15 cellular contexts compared by ENCODE assay signal in genomic region chr12:109870648-109871047, GRCh38. TPM values are rescaled to one million over a fixed set of nuclear protein-coding genes. Genes with fewer than 3 reads are reported as not detected.
DNase-seq lines count a peak whose midpoint lies in the region; ATAC-seq, FAIRE-seq and TF ChIP-seq lines count a peak whose summit lies in the region.
"Had no signal": no experiment of that assay in that cellular context is flagged by ENCODE, and none has a peak within 500 bp of the region (broad histone marks: within the 10 kb centered on the region; RNA-seq: fewer than 3 reads in every experiment).

No MANE protein-coding gene starts in this region.

- TF ChIP-seq CTCF in HEK293 (tag by site-specific recombination; IDR thresholded peaks at IDR 0.05) = no peak
- TF ChIP-seq CTCF in astrocyte (IDR thresholded peaks at IDR 0.05; ENCODE audit: insufficient read depth, low read depth, low read length) = no peak
- no peak for TF ChIP-seq CTCF in GM13976 (IDR thresholded peaks at IDR 0.05; ENCODE audit: borderline replicate concordance, control extremely low read depth, extremely low read depth, insufficient read depth, missing control alignments)

- H3K4me3 ChIP-seq in BLaER1 treated with 17β-estradiol and CSF1 and Interleukin-3, amounts not matched to agents 10 nM and 100 nM = no peak overlapping the region
- H3K4me3 ChIP-seq in HEK293 (ENCODE audit: low read depth, low read length) = no peak overlapping the region
- no peak overlapping the region for H3K4me3 ChIP-seq in astrocyte (ENCODE audit: insufficient read depth, low read depth, low read length)
- no peak overlapping the region for H3K4me3 ChIP-seq in right cardiac atrium (ENCODE audit: low read length)

- peak overlapping the region in 8 of 11 experiments; percentile 41 to 79 (median 66); a peak in 13 of 22 replicates for H3K4me2 ChIP-seq in BLaER1 treated with 17β-estradiol and CSF1 and Interleukin-3, amounts not matched to agents 10 nM and 100 nM
- H3K4me2 ChIP-seq in astrocyte (ENCODE audit: low read length) = no peak overlapping the region

- POLR2A ChIA-PET in HEK293 (lab: Yijun Ruan, JAX) = no interaction called here

- peak overlapping the region; percentile 75 for H3K27ac Mint-ChIP-seq in astrocyte (ENCODE audit: unreplicated experiment)
- no peak overlapping the region for H3K27ac Mint-ChIP-seq in activated CD8-positive, alpha-beta memory T cell treated with anti-CD3 and anti-CD28 coated beads, Interleukin-2, amount 10 ng/mL, durations not matched to agents 7 days and 5 days

- 67% methylated on average over 2 of the region's 2 CpGs for WGBS in right cardiac atrium

- intact Hi-C loops in right cardiac atrium (cut with DNase I) = loop anchor here in 2 of 4 donors (10.0 kb wide), 2 partner anchors 66 to 446 kb away; no protein-coding TSS in a partner anchor

- peaks cover 64% of the 10 kb centered on the region for H3K79me2 ChIP-seq in astrocyte (ENCODE audit: insufficient read depth, low read length)

- H3K4me1 ChIP-seq in BLaER1 treated with 17β-estradiol and CSF1 and Interleukin-3, amounts not matched to agents 10 nM and 100 nM = peaks cover 29 to 69% (median 45%) of the 10 kb centered on the region in 10 experiments
- H3K4me1 ChIP-seq in HEK293 (ENCODE audit: control insufficient read depth, insufficient read depth, low read length) (peaks cover 8% of the 10 kb centered on the region), astrocyte (ENCODE audit: insufficient read depth, low read length) (peaks cover 16% of the 10 kb centered on the region), right cardiac atrium (ENCODE audit: control insufficient read depth, insufficient read depth, low read length) (no peaks in the 10 kb centered on the region)

- no peaks in the 10 kb centered on the region for H3K27me3 ChIP-seq in BLaER1 treated with 17β-estradiol and CSF1 and Interleukin-3, amounts not matched to agents 10 nM and 100 nM
- H3K27me3 ChIP-seq in astrocyte (ENCODE audit: insufficient read depth, low read length) (no peaks in the 10 kb centered on the region), right cardiac atrium (ENCODE audit: control insufficient read depth, insufficient read depth) (no peaks in the 10 kb centered on the region)

- H3K4me3 Mint-ChIP-seq in astrocyte (ENCODE audit: unreplicated experiment) = no peak overlapping the region
- no peak overlapping the region for H3K4me3 Mint-ChIP-seq in activated CD8-positive, alpha-beta memory T cell treated with anti-CD3 and anti-CD28 coated beads, Interleukin-2, amount 10 ng/mL, durations not matched to agents 7 days and 5 days
- H3K4me3 Mint-ChIP-seq: CD8-positive, alpha-beta memory T cell; nephron had no signal

- no peaks in the 10 kb centered on the region for H3K9me3 Mint-ChIP-seq in astrocyte (ENCODE audit: unreplicated experiment)
- H3K9me3 Mint-ChIP-seq in activated CD8-positive, alpha-beta memory T cell treated with anti-CD3 and anti-CD28 coated beads, Interleukin-2, amount 10 ng/mL, durations not matched to agents 7 days and 5 days (ENCODE audit: low read depth) = no peaks in the 10 kb centered on the region
- H3K9me3 Mint-ChIP-seq: CD8-positive, alpha-beta memory T cell; nephron had no signal

- H3K9ac ChIP-seq in BLaER1 treated with 17β-estradiol and CSF1 and Interleukin-3, amounts not matched to agents 10 nM and 100 nM = no peak overlapping the region; a peak in 2 of 22 replicates
- H3K9ac ChIP-seq in astrocyte (ENCODE audit: low read length) = no peak overlapping the region

- DNase-seq in astrocyte (ENCODE audit: low read depth) = no peak
- peak; percentile 61 for DNase-seq in iris pigment epithelial cell (ENCODE audit: low read depth)
- no peak for DNase-seq in GM13976 (ENCODE audit: low spot score)
- no peak for DNase-seq in right cardiac atrium
- no peak for DNase-seq in NCI-H1436 treated with DMSO at 0.1 percent for 48 hours (lab: John Stamatoyannopoulos, UW)
- no peak for DNase-seq in activated CD8-positive, alpha-beta memory T cell treated with anti-CD3 and anti-CD28 coated beads, Interleukin-2, amount 10 ng/mL, durations not matched to agents 7 days and 5 days
- DNase-seq: activated effector memory CD4-positive, alpha-beta T cell treated with Interleukin-2 at 50 U/mL for 16 hours; CD8-positive, alpha-beta memory T cell; left colon; NCI-H1436; stimulated activated CD4-positive, alpha-beta T cell treated with anti-CD3 and anti-CD28 coated beads, Interleukin-12 subunit alpha, Interleukin-12 subunit beta, amount 100 ng/mL, for 4 hours had no signal

- H3K27me3 Mint-ChIP-seq in astrocyte (ENCODE audit: low read depth, unreplicated experiment) = no peaks in the 10 kb centered on the region
- no peaks in the 10 kb centered on the region for H3K27me3 Mint-ChIP-seq in activated CD8-positive, alpha-beta memory T cell treated with anti-CD3 and anti-CD28 coated beads, Interleukin-2, amount 10 ng/mL, durations not matched to agents 7 days and 5 days
- H3K27me3 Mint-ChIP-seq: CD8-positive, alpha-beta memory T cell had no signal

- CTCF ChIA-PET in HEK293 (lab: Yijun Ruan, JAX) = interaction anchor here (0.7 to 1.6 kb wide), 5 partner anchors 17 to 191 kb away, joined by 3 to 6 read pairs (median 5); no protein-coding TSS in a partner anchor
- CTCF ChIA-PET in activated CD8-positive, alpha-beta memory T cell treated with anti-CD3 and anti-CD28 coated beads, Interleukin-2, amount 10 ng/mL, durations not matched to agents 7 days and 5 days (lab: Charles Lee) = no interaction called here

- no peak overlapping the region for H2AFZ ChIP-seq in astrocyte (ENCODE audit: low read depth, low read length)

- peaks cover 0 to 31% (median 11%) of the 10 kb centered on the region in 11 experiments; a peak in 8 of 22 replicates for H3K36me3 ChIP-seq in BLaER1 treated with 17β-estradiol and CSF1 and Interleukin-3, amounts not matched to agents 10 nM and 100 nM
- H3K36me3 ChIP-seq in HEK293 (ENCODE audit: control insufficient read depth in 2 of 2, insufficient read depth in 1 of 2, low read length in 2 of 2) (peaks cover 0 to 9% of the 10 kb centered on the region in 2 experiments; a peak in 1 of 3 replicates), astrocyte (ENCODE audit: insufficient read depth, low read length) (no peaks in the 10 kb centered on the region)

- H3K9me3 ChIP-seq in BLaER1 treated with 17β-estradiol and CSF1 and Interleukin-3, amounts not matched to agents 10 nM and 100 nM (replicated peaks in 1 of 11) = no peaks in the 10 kb centered on the region
- H3K9me3 ChIP-seq in HEK293 (ENCODE audit: control insufficient read depth, insufficient read depth, low read depth, low read length) (no peaks in the 10 kb centered on the region), astrocyte (ENCODE audit: insufficient read depth, low read depth, low read length) (no peaks in the 10 kb centered on the region), right cardiac atrium (ENCODE audit: control insufficient read depth, low read length) (no peaks in the 10 kb centered on the region)

- H4K20me1 ChIP-seq in BLaER1 treated with 17β-estradiol and CSF1 and Interleukin-3, amounts not matched to agents 10 nM and 100 nM = peaks cover 0 to 31% (median 6%) of the 10 kb centered on the region in 11 experiments; a peak in 8 of 22 replicates
- H4K20me1 ChIP-seq in astrocyte (ENCODE audit: insufficient read depth, low read length) = peaks cover 74% of the 10 kb centered on the region

- H3K27ac ChIP-seq in BLaER1 treated with 17β-estradiol and CSF1 and Interleukin-3, amounts not matched to agents 10 nM and 100 nM = peak overlapping the region in 7 of 11 experiments; percentile 0 to 58 (median 51); a peak in 11 of 22 replicates
- H3K27ac ChIP-seq in HEK293 (ENCODE audit: extremely low read depth, low read depth, low read length) (no peak overlapping the region), astrocyte (ENCODE audit: low read depth, low read length) (no peak overlapping the region), right cardiac atrium (ENCODE audit: low read length) (no peak overlapping the region)

- ATAC-seq in right cardiac atrium = no peak
- ATAC-seq in activated CD8-positive, alpha-beta memory T cell treated with anti-CD3 and anti-CD28 coated beads, Interleukin-2, amount 10 ng/mL, durations not matched to agents 7 days and 5 days = no peak
- ATAC-seq: left colon had no signal

- no peak for FAIRE-seq in astrocyte (lab: Jason Lieb, UNC)

- H3K36me3 Mint-ChIP-seq in astrocyte (ENCODE audit: low read depth, unreplicated experiment) = no peaks in the 10 kb centered on the region
- peaks cover 5% of the 10 kb centered on the region for H3K36me3 Mint-ChIP-seq in activated CD8-positive, alpha-beta memory T cell treated with anti-CD3 and anti-CD28 coated beads, Interleukin-2, amount 10 ng/mL, durations not matched to agents 7 days and 5 days

- H3K4me1 Mint-ChIP-seq in astrocyte (ENCODE audit: low read depth, unreplicated experiment) = peaks cover 13% of the 10 kb centered on the region
- H3K4me1 Mint-ChIP-seq in activated CD8-positive, alpha-beta memory T cell treated with anti-CD3 and anti-CD28 coated beads, Interleukin-2, amount 10 ng/mL, durations not matched to agents 7 days and 5 days = peaks cover 22% of the 10 kb centered on the region

- in situ Hi-C loops in GM13976 (cut with MboI; ENCODE audit: low sequenced_read_pairs, unreplicated experiment) = no loop called here

TF ChIP-seq in HEK293, 187 proteins besides CTCF, POLR2A, EP300 and RAD21:
- TF ChIP-seq ZNF324 (tag by site-specific recombination; IDR thresholded peaks at IDR 0.05) = no peak
- TF ChIP-seq ZNF335 (tag by site-specific recombination; conservative IDR thresholded peaks at IDR 0.05) = peak; percentile 37

RNA-seq across cellular contexts. Expression of gene GLTP, which starts 9.7 kb away (rescaled TPM):
- total RNA-seq in astrocyte = 23.5 and 27.1 TPM in 2 replicates
- total RNA-seq in right cardiac atrium = 10 to 100 TPM; 20.5 to 26.8 (median 22.3) TPM
- polyA plus RNA-seq in right cardiac atrium = 20.7 TPM
- total RNA-seq in activated CD8-positive, alpha-beta memory T cell treated with anti-CD3 and anti-CD28 coated beads, Interleukin-2, amount 10 ng/mL, durations not matched to agents 7 days and 5 days = 10 to 100 TPM; 16.3 to 19.2 TPM

RNA-seq across cellular contexts. Expression of gene TCHP, which starts 29.4 kb away (rescaled TPM):
- total RNA-seq in astrocyte (6.8 and 8.6 TPM in 2 replicates), right cardiac atrium (10 to 100 TPM in 3 of 4 donors, 1 to 10 TPM in 1; 7.1 to 13.5 (median 10.3) TPM)
- 10.1 TPM for polyA plus RNA-seq in right cardiac atrium
- 10 to 100 TPM; 38.4 to 40.1 TPM for total RNA-seq in activated CD8-positive, alpha-beta memory T cell treated with anti-CD3 and anti-CD28 coated beads, Interleukin-2, amount 10 ng/mL, durations not matched to agents 7 days and 5 days

RNA-seq across cellular contexts. Expression of gene TRPV4, which starts 37.5 kb away (rescaled TPM):
- 0.75 and 0.84 TPM in 2 replicates for total RNA-seq in astrocyte
- total RNA-seq in right cardiac atrium = 1 to 10 TPM; 1.1 to 1.4 (median 1.2) TPM
- 0.57 TPM for polyA plus RNA-seq in right cardiac atrium
- total RNA-seq in activated CD8-positive, alpha-beta memory T cell treated with anti-CD3 and anti-CD28 coated beads, Interleukin-2, amount 10 ng/mL, durations not matched to agents 7 days and 5 days = not detected
- total RNA-seq: CD8-positive, alpha-beta memory T cell; HT-29 had no signal
- polyA plus RNA-seq: CD8-positive, alpha-beta memory T cell had no signal

Comparison
In these comparisons a context has a peak if more than half of its experiments do, and no peak if none do; other contexts are left out.
1. H3K27ac ChIP-seq: peak in BLaER1 treated with 17β-estradiol and CSF1 and Interleukin-3, amounts not matched to agents 10 nM and 100 nM (7 of 11); none in HEK293 (single experiment), astrocyte (single experiment) and right cardiac atrium (single experiment).